Comparison of ENCODE assay signal across 22 cellular contexts in the genomic region with DNA sequence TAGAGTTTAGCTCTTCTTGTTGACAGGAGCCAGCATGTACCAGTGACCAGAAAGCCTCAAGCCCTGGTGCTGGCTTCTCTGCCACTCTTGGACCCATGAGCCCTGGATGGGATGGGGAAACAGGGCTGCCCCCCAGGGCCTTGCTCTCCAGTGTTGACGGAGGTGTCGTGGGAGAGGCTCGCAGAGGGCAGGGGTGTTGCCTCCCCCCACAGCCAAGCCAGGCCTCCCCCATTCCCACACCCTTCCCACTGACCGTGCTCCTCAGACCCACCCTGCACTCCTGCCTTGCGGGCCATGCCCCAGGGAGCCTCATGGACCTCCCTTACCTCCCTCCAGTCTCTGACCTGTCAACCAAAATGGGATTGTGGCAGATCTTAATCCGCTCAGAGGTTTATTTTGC.
"Had no signal": no experiment of that assay in that cellular context is flagged by ENCODE, and none has a peak within 500 bp of the region (broad histone marks: within the 10 kb centered on the region; RNA-seq: fewer than 3 reads in every experiment).

No MANE protein-coding gene starts in this region.

- H3K27me3 ChIP-seq: body of pancreas, neural progenitor cell, right lobe of liver, tibial nerve had no signal

- H3K4me1 ChIP-seq: body of pancreas, psoas muscle, tibial nerve had no signal

- H3K36me3 Mint-ChIP-seq: neural progenitor cell, T-cell had no signal

- H3K36me3 ChIP-seq: neural progenitor cell, right lobe of liver had no signal

- DNase-seq: activated B cell treated with CpG ODN at 0.5 μM for 24 hours; activated CD4-positive, alpha-beta T cell treated with anti-CD3 and anti-CD28 coated beads, Interleukin-2, amount 10 ng/mL, durations not matched to agents 24 days and 14 days; activated CD8-positive, alpha-beta T cell treated with anti-CD3 and anti-CD28 coated beads, Interleukin-2, amount 10 ng/mL, durations not matched to agents 7 days and 5 days; activated naive CD4-positive, alpha-beta T cell treated with Interleukin-2 at 50 U/mL for 16 hours; body of pancreas; caudate nucleus; foreskin melanocyte; glutamatergic neuron; hippocampal formation; mammary epithelial cell; mucosa of descending colon; naive B cell; psoas muscle; right lobe of liver; SK-N-SH; stimulated activated naive CD4-positive, alpha-beta T cell treated with Interleukin-2 at 50 U/mL for 16 hours; substantia nigra; T-cell had no signal

- H3K9me3 Mint-ChIP-seq: activated B cell treated with CpG ODN at 0.5 μM for 24 hours; activated CD4-positive, alpha-beta T cell treated with anti-CD3 and anti-CD28 coated beads, Interleukin-2, amount 10 ng/mL, durations not matched to agents 24 days and 14 days; activated T-helper 2 cell treated with anti-CD3 and anti-CD28 coated beads, Interferon-gamma antibody, Interleukin-2, Interleukin-4, amounts not matched to agents 10 μg/mL and 5 μg/mL and 100 μg/mL, durations not matched to agents 14 hours and 24 hours and 36 hours; naive B cell; neural progenitor cell; T-cell had no signal

- H3K4me3 Mint-ChIP-seq: activated B cell treated with CpG ODN at 0.5 μM for 24 hours; activated CD4-positive, alpha-beta T cell treated with anti-CD3 and anti-CD28 coated beads, Interleukin-2, amount 10 ng/mL, durations not matched to agents 24 days and 14 days; activated CD8-positive, alpha-beta T cell treated with anti-CD3 and anti-CD28 coated beads, Interleukin-2, amount 10 ng/mL, durations not matched to agents 7 days and 5 days; naive B cell; neural progenitor cell; T-cell had no signal

- H3K9me3 ChIP-seq: body of pancreas, mucosa of descending colon, psoas muscle, right lobe of liver, SK-N-SH, tibial nerve had no signal

- H3K27ac Mint-ChIP-seq: activated B cell treated with CpG ODN at 0.5 μM for 24 hours; activated CD4-positive, alpha-beta T cell treated with anti-CD3 and anti-CD28 coated beads, Interleukin-2, amount 10 ng/mL, durations not matched to agents 24 days and 14 days; activated CD8-positive, alpha-beta T cell treated with anti-CD3 and anti-CD28 coated beads, Interleukin-2, amount 10 ng/mL, durations not matched to agents 7 days and 5 days; activated T-helper 2 cell treated with anti-CD3 and anti-CD28 coated beads, Interferon-gamma antibody, Interleukin-2, Interleukin-4, amounts not matched to agents 10 μg/mL and 5 μg/mL and 100 μg/mL, durations not matched to agents 14 hours and 24 hours and 36 hours; naive B cell; neural progenitor cell; T-cell had no signal

- H3K27ac ChIP-seq: body of pancreas, dorsolateral prefrontal cortex, neural progenitor cell, psoas muscle, right lobe of liver, tibial nerve had no signal

- ATAC-seq: activated CD8-positive, alpha-beta T cell treated with anti-CD3 and anti-CD28 coated beads, Interleukin-2, amount 10 ng/mL, durations not matched to agents 7 days and 5 days; body of pancreas; mucosa of descending colon; psoas muscle; right lobe of liver; T-cell had no signal

- H3K4me3 ChIP-seq: body of pancreas, dorsolateral prefrontal cortex, mucosa of descending colon, neural progenitor cell, psoas muscle, right lobe of liver, tibial nerve had no signal

- H3K27me3 Mint-ChIP-seq: activated CD4-positive, alpha-beta T cell treated with anti-CD3 and anti-CD28 coated beads, Interleukin-2, amount 10 ng/mL, durations not matched to agents 24 days and 14 days had no signal

- H3K4me1 Mint-ChIP-seq: T-cell had no signal
